In the genomic region with DNA sequence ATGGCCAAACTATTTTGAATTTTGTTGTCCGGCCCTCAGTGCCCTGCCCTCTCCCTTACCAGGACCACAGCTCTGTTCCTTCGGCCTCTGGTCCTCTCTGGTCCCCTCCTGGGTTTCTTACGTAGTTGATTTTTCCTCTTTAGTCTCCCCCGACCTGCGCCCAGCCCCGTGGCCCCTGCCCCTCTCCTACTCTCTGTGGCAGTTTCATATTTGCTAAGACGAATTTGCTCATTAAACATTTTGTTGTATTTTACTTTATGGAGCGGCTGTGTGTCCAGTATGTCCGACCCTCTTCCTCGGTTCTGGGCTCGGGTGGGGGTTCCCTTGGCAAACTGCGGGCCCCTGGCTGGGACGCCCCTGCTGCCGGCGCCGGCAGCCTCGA, we compare ENCODE assay signal across 8 cellular contexts. TPM values are rescaled to one million over a fixed set of nuclear protein-coding genes. Genes with fewer than 3 reads are reported as not detected.
A peak's percentile ranks its signal among the peaks of the same experiment; 100 is the strongest.
DNase-seq lines count a peak whose midpoint lies in the region; ATAC-seq and TF ChIP-seq lines count a peak whose summit lies in the region.

No MANE protein-coding gene starts in this region.

- CTCF ChIA-PET in T-cell (lab: Charles Lee) = no interaction called here

- no peaks in the 10 kb centered on the region for H3K27me3 Mint-ChIP-seq in T-cell

- no peak overlapping the region for H2AFZ ChIP-seq in fibroblast of lung (ENCODE audit: low read length)

- H3K4me2 ChIP-seq in fibroblast of lung (ENCODE audit: extremely low read depth, insufficient read depth, low read length) = peak overlapping the region; percentile 78

- POLR2A ChIA-PET in T-cell (lab: Charles Lee) = no interaction called here

- peaks cover 38% of the 10 kb centered on the region for H3K36me3 Mint-ChIP-seq in T-cell

- peak overlapping the region; percentile 57 to 74 for H3K27ac Mint-ChIP-seq in T-cell

- H3K4me1 ChIP-seq in fibroblast of lung (ENCODE audit: control insufficient read depth, extremely low read depth, insufficient read depth, low read length) (peaks cover 8% of the 10 kb centered on the region), rectal smooth muscle tissue (ENCODE audit: control insufficient read depth, insufficient read depth, low read length) (peaks cover 13% of the 10 kb centered on the region)

- no peak for TF ChIP-seq CTCF in GM12875 (IDR thresholded peaks at IDR 0.05; ENCODE audit: borderline replicate concordance, insufficient read depth, low read depth, low read length)
- TF ChIP-seq CTCF in fibroblast of lung (conservative IDR thresholded peaks at IDR 0.05 in 1 of 2, IDR thresholded peaks at IDR 0.05 in 1 of 2; ENCODE audit: low read depth in 1 of 2, low read length in 2 of 2) = no peak

- H3K36me3 ChIP-seq in fibroblast of lung (ENCODE audit: control insufficient read depth, insufficient read depth, low read length) = peaks cover 23% of the 10 kb centered on the region
- H3K36me3 ChIP-seq in rectal smooth muscle tissue (ENCODE audit: control insufficient read depth, insufficient read depth, low read length) = peaks cover 30% of the 10 kb centered on the region

- DNase-seq in T-cell (no peak), fibroblast of lung (ENCODE audit: low read depth in 2 of 2) (no peak), NCI-H345 (lab: John Stamatoyannopoulos, UW) (no peak), mesenteric fat pad (ENCODE audit: low spot score) (no peak), activated gamma-delta T cell (lab: John Stamatoyannopoulos, UW) (no peak), NCI-H345 treated with DMSO at 0.1 percent for 48 hours (lab: John Stamatoyannopoulos, UW; ENCODE audit: unreplicated experiment) (no peak)

- H3K9me3 Mint-ChIP-seq in T-cell = no peaks in the 10 kb centered on the region

- no peak for ATAC-seq in T-cell (replicated peaks in 1 of 4)

- peak overlapping the region; percentile 94 for H3K4me3 ChIP-seq in GM12875 (ENCODE audit: low read depth, low read length)
- peak overlapping the region; percentile 38 to 86 (median 50) for H3K4me3 ChIP-seq in fibroblast of lung (replicated peaks in 1 of 4; ENCODE audit: control extremely low read depth in 1 of 4, insufficient read depth in 1 of 4, low read depth in 3 of 4, low read length in 4 of 4)
- H3K4me3 ChIP-seq in rectal smooth muscle tissue (ENCODE audit: low read length) = peak overlapping the region; percentile 83

- H3K4me1 Mint-ChIP-seq in T-cell = peaks cover 68 to 73% (median 70%) of the 10 kb centered on the region in 3 donors

- H3K79me2 ChIP-seq in fibroblast of lung (ENCODE audit: control insufficient read depth, insufficient read depth, low read length) = peaks cover 79% of the 10 kb centered on the region

- H3K9ac ChIP-seq in fibroblast of lung (ENCODE audit: insufficient read depth, low read length) (peak overlapping the region; percentile 69), rectal smooth muscle tissue (ENCODE audit: low read length) (no peak overlapping the region)

- H3K4me3 Mint-ChIP-seq in T-cell = peak overlapping the region; percentile 61 to 95 (median 68)

- H4K20me1 ChIP-seq in fibroblast of lung (ENCODE audit: control insufficient read depth, extremely low read depth, insufficient read depth, low read length) = peaks cover 4% of the 10 kb centered on the region

- H3K9me3 ChIP-seq in fibroblast of lung (ENCODE audit: control insufficient read depth, insufficient read depth, low read depth, low read length) = no peaks in the 10 kb centered on the region

- no peaks in the 10 kb centered on the region for H3K27me3 ChIP-seq in fibroblast of lung (ENCODE audit: control insufficient read depth, insufficient read depth, low read length)
- no peaks in the 10 kb centered on the region for H3K27me3 ChIP-seq in rectal smooth muscle tissue (ENCODE audit: control insufficient read depth, insufficient read depth, low read length)

- H3K27ac ChIP-seq in fibroblast of lung (ENCODE audit: insufficient read depth, low read length) (peak overlapping the region; percentile 76), rectal smooth muscle tissue (ENCODE audit: low read depth, low read length) (peak overlapping the region; percentile 48)

RNA-seq across cellular contexts. Expression of a gene that starts 0.6 kb away (rescaled TPM):
- 10 to 100 TPM; 32.6 to 75.2 (median 60.6) TPM for total RNA-seq in T-cell
- total RNA-seq in fibroblast of lung = 16.2 and 47.1 TPM in 2 replicates
- 48.6 and 81.8 TPM in 2 replicates for polyA plus RNA-seq in fibroblast of lung
- 112 and 185 TPM in 2 replicates for polyA plus RNA-seq in fibroblast of lung (2012)
- 66.8 and 76.3 TPM in 2 replicates for polyA minus RNA-seq in fibroblast of lung (ENCODE audit: low replicate concordance)
- 114 TPM for total RNA-seq in mesenteric fat pad

RNA-seq across cellular contexts. Expression of a gene that starts 19.6 kb away (rescaled TPM):
- total RNA-seq in T-cell (100 to 1,000 TPM; 254 to 310 (median 303) TPM), fibroblast of lung (66.8 and 84.1 TPM in 2 replicates), mesenteric fat pad (126 TPM)
- 53.5 and 93.3 TPM in 2 replicates for polyA plus RNA-seq in fibroblast of lung
- polyA plus RNA-seq in fibroblast of lung (2012) = 114 and 197 TPM in 2 replicates
- polyA minus RNA-seq in fibroblast of lung (ENCODE audit: low replicate concordance) = 121 and 206 TPM in 2 replicates

RNA-seq across cellular contexts. Expression of a gene that starts 26.4 kb away (rescaled TPM):
- total RNA-seq in T-cell (1 to 10 TPM; 1.7 to 4.7 (median 3.8) TPM), fibroblast of lung (8.0 and 10.2 TPM in 2 replicates), mesenteric fat pad (16.4 TPM)
- 4.5 and 5.9 TPM in 2 replicates for polyA plus RNA-seq in fibroblast of lung
- 8.2 and 16.1 TPM in 2 replicates for polyA plus RNA-seq in fibroblast of lung (2012)
- polyA minus RNA-seq in fibroblast of lung (ENCODE audit: low replicate concordance) = 7.1 and 9.6 TPM in 2 replicates

RNA-seq across cellular contexts. Expression of a gene that starts 31.0 kb away (rescaled TPM):
- total RNA-seq in T-cell = 10 to 100 TPM; 26.4 to 38.7 (median 31.9) TPM
- total RNA-seq in fibroblast of lung = 33.4 and 40.1 TPM in 2 replicates
- polyA plus RNA-seq in fibroblast of lung = 9.0 and 9.2 TPM in 2 replicates
- polyA plus RNA-seq in fibroblast of lung (2012) = 17.5 and 21.5 TPM in 2 replicates
- polyA minus RNA-seq in fibroblast of lung (ENCODE audit: low replicate concordance) = 22.9 and 26.9 TPM in 2 replicates
- 11.3 TPM for total RNA-seq in mesenteric fat pad

RNA-seq across cellular contexts. Expression of a gene that starts 33.6 kb away (rescaled TPM):
- total RNA-seq in T-cell (100 to 1,000 TPM in 2 of 5 donors, 10 to 100 TPM in 3; 44.6 to 116 (median 94.2) TPM), fibroblast of lung (3.3 and 4.1 TPM in 2 replicates), mesenteric fat pad (39.6 TPM)
- 7.2 and 10.9 TPM in 2 replicates for polyA plus RNA-seq in fibroblast of lung
- 43.9 and 54.1 TPM in 2 replicates for polyA plus RNA-seq in fibroblast of lung (2012)
- polyA minus RNA-seq in fibroblast of lung (ENCODE audit: low replicate concordance) = 59.2 and 75.6 TPM in 2 replicates
